In genomic region chr7:7595451-7595850, GRCh38 we compare ENCODE assay signal across 8 cellular contexts. TPM values are rescaled to one million over a fixed set of nuclear protein-coding genes. Genes with fewer than 3 reads are reported as not detected.
DNase-seq lines count a peak whose midpoint lies in the region; ATAC-seq and TF ChIP-seq lines count a peak whose summit lies in the region.

No MANE protein-coding gene starts in this region.

- in situ Hi-C loops in T47D (cut with HindIII; ENCODE audit: low pct_unique_long_range_greater_than_20kb, low sequenced_read_pairs), result no loop called here

- ATAC-seq in natural killer cell, result peak; percentile 58 to 65 (median 63)
- no peak for ATAC-seq in GM19455 (IDR thresholded peaks at IDR 0.05; ENCODE audit: unreplicated experiment)

- no peaks in the 10 kb centered on the region for H3K27me3 Mint-ChIP-seq in natural killer cell (ENCODE audit: low read depth in 2 of 2)
- H3K27me3 Mint-ChIP-seq in nephron progenitor cell (ENCODE audit: low read depth, poor library complexity), result no peaks in the 10 kb centered on the region

- TF ChIP-seq CTCF in natural killer cell (IDR thresholded peaks at IDR 0.05), result peak; percentile 67
- TF ChIP-seq CTCF in uterus (IDR thresholded peaks at IDR 0.05), result peak in 1 of 4 experiments; percentile 31
- TF ChIP-seq CTCF in nephron progenitor cell (IDR thresholded peaks at IDR 0.05), result no peak

- no peaks in the 10 kb centered on the region for H3K9me3 Mint-ChIP-seq in natural killer cell
- H3K9me3 Mint-ChIP-seq in nephron progenitor cell, result peaks cover 27% of the 10 kb centered on the region

- intact Hi-C loops in natural killer cell (cut with micrococcal nuclease), result loop anchor here (1.0 to 5.0 kb wide), 5 partner anchors 442 to 702 kb away; no protein-coding TSS in a partner anchor
- intact Hi-C loops in uterus (cut with DNase I; ENCODE audit: low total_unique reads), result no loop called here

- TF ChIP-seq POLR2A in uterus (IDR thresholded peaks at IDR 0.05), result no peak

- no peak overlapping the region for H3K4me3 Mint-ChIP-seq in natural killer cell
- H3K4me3 Mint-ChIP-seq in nephron progenitor cell, result no peak overlapping the region

- peak overlapping the region; percentile 58 to 68 for H3K27ac Mint-ChIP-seq in natural killer cell
- H3K27ac Mint-ChIP-seq in nephron progenitor cell, result no peak overlapping the region

- no peak overlapping the region for H3K4me3 ChIP-seq in uterus

- H3K27me3 ChIP-seq in uterus, result no peaks in the 10 kb centered on the region

- H3K4me1 ChIP-seq in uterus, result no peaks in the 10 kb centered on the region

- H3K27ac ChIP-seq in uterus, result no peak overlapping the region

- H3K36me3 Mint-ChIP-seq in natural killer cell, result no peaks in the 10 kb centered on the region
- H3K36me3 Mint-ChIP-seq in nephron progenitor cell (ENCODE audit: low read depth), result peaks cover 87% of the 10 kb centered on the region

- no peaks in the 10 kb centered on the region for H3K36me3 ChIP-seq in uterus

- H3K4me1 Mint-ChIP-seq in natural killer cell, result peaks cover 7 to 11% of the 10 kb centered on the region in 2 donors
- H3K4me1 Mint-ChIP-seq in nephron progenitor cell, result no peaks in the 10 kb centered on the region

- no peaks in the 10 kb centered on the region for H3K9me3 ChIP-seq in uterus

- DNase-seq in DMS 273 treated with DMSO at 0.1 percent for 48 hours (lab: John Stamatoyannopoulos, UW), result peak; percentile 10
- DNase-seq in NCI-H1048 (lab: John Stamatoyannopoulos, UW), result peak; percentile 10
- DNase-seq in T47D (ENCODE audit: low read depth in 1 of 2, low spot score in 1 of 2), result peak; percentile 31 to 52
- DNase-seq in natural killer cell, result no peak
- no peak for DNase-seq in uterus
- no peak for DNase-seq in D341Med (ENCODE audit: low spot score)
- no peak for DNase-seq in nephron progenitor cell

RNA-seq across cellular contexts. Expression of gene MIOS, which starts 28.8 kb away (rescaled TPM):
- total RNA-seq in natural killer cell, result 10 to 100 TPM; 23.5 to 30.9 (median 28.9) TPM
- 100 to 1,000 TPM in 1 of 4 donors, 10 to 100 TPM in 3; 13.2 to 124 (median 28.5) TPM for total RNA-seq in uterus

RNA-seq across cellular contexts. Expression of gene UMAD1, which starts 45.1 kb away (rescaled TPM):
- total RNA-seq in natural killer cell (10 to 100 TPM; 12.3 to 16.5 (median 14.6) TPM), uterus (10 to 100 TPM in 3 of 4 donors, 1 to 10 TPM in 1; 1.3 to 32.9 (median 15.3) TPM)

RNA-seq across cellular contexts. Expression of gene COL28A1, which starts 59.8 kb away (rescaled TPM):
- under 1 TPM; 0.28 to 0.84 (median 0.45) TPM for total RNA-seq in natural killer cell
- total RNA-seq in uterus, result 1 to 10 TPM in 2 of 4 donors, under 1 TPM in 2; 0.26 to 6.8 (median 1.7) TPM

Comparison
In these comparisons a context has a peak if more than half of its experiments do, and no peak if none do; other contexts are left out.
1. DNase-seq: peak in DMS 273 treated with DMSO at 0.1 percent for 48 hours (single experiment), NCI-H1048 (single experiment) and T47D (2 of 2); none in natural killer cell (single experiment), uterus (0 of 2), D341Med (single experiment) and nephron progenitor cell (single experiment).